ENCODE assay signal across 8 cellular contexts in genomic region chr19:17687857-17688784, GRCh38. TPM values are rescaled to one million over a fixed set of nuclear protein-coding genes. Genes with fewer than 3 reads are reported as not detected.
A peak's percentile ranks its signal among the peaks of the same experiment; 100 is the strongest.
DNase-seq lines count a peak whose midpoint lies in the region; ATAC-seq and TF ChIP-seq lines count a peak whose summit lies in the region.

TSS of gene UNC13A (minus strand) at chr19:17688354. CDS start at chr19:17688199, 155 bp downstream.

- DNase-seq in Ammon's horn (ENCODE audit: low spot score) (peak; percentile 66), HUDEP-2 (lab: John Stamatoyannopoulos, UW; ENCODE audit: unreplicated experiment in 76 of 76) (peak in 49 of 76 experiments; percentile 9 to 66 (median 38)), T-helper 2 cell (peak in 4 of 5 experiments; percentile 11 to 32 (median 24)), astrocyte of the cerebellum (ENCODE audit: low read depth) (no peak), immature natural killer cell (peak; percentile 47 to 55 (median 48)), DMS153 (lab: John Stamatoyannopoulos, UW) (no peak)
- peak; percentile 34 for DNase-seq in stimulated activated CD8-positive, alpha-beta memory T cell treated with anti-CD3 and anti-CD28 coated beads, Interleukin-15, amount 100 ng/mL, for 24 hours (ENCODE audit: low read depth)

- H3K36me3 Mint-ChIP-seq in immature natural killer cell = peaks cover 0 to 4% (median 3%) of the 10 kb centered on the region in 3 donors

- peaks cover 0 to 5% (median 0%) of the 10 kb centered on the region in 6 donors for H3K9me3 Mint-ChIP-seq in immature natural killer cell

- ATAC-seq in HG02973 (IDR thresholded peaks at IDR 0.05; ENCODE audit: unreplicated experiment) = no peak

- peaks cover 14 to 34% (median 22%) of the 10 kb centered on the region in 3 donors for H3K27me3 Mint-ChIP-seq in immature natural killer cell (ENCODE audit: low read depth in 3 of 3)

- peaks cover 12 to 17% of the 10 kb centered on the region in 2 donors for H3K4me1 Mint-ChIP-seq in immature natural killer cell

- H3K4me3 Mint-ChIP-seq in immature natural killer cell = peak within 1 kb of the TSS; percentile 18 to 80 (median 74)

- in situ Hi-C loops in astrocyte of the cerebellum (cut with HindIII; ENCODE audit: low sequenced_read_pairs) = no loop called here

- no peak for TF ChIP-seq CTCF in astrocyte of the cerebellum (IDR thresholded peaks at IDR 0.05; ENCODE audit: low read depth, low read length, missing control alignments)

- peak within 1 kb of the TSS; percentile 9 for H3K4me3 ChIP-seq in astrocyte of the cerebellum (ENCODE audit: low read depth, low read length)

- H3K27ac Mint-ChIP-seq in immature natural killer cell = peak within 1 kb of the TSS in 1 of 6 donors; percentile 80

RNA-seq across cellular contexts. Expression of gene UNC13A, which starts in this region (rescaled TPM):
- polyA plus RNA-seq in immature natural killer cell = not detected

Comparison
In these comparisons a context has a peak if more than half of its experiments do, and no peak if none do; other contexts are left out.
1. Peak in DNase-seq in immature natural killer cell; RNA of the gene not detected or under 1 TPM.
2. DNase-seq: peak in Ammon's horn (single experiment), HUDEP-2 (49 of 76), T-helper 2 cell (4 of 5) and stimulated activated CD8-positive, alpha-beta memory T cell treated with anti-CD3 and anti-CD28 coated beads, Interleukin-15, amount 100 ng/mL, for 24 hours (single experiment); none in astrocyte of the cerebellum (single experiment) and DMS153 (single experiment).